20 cellular contexts compared by ENCODE assay signal in the genomic region with DNA sequence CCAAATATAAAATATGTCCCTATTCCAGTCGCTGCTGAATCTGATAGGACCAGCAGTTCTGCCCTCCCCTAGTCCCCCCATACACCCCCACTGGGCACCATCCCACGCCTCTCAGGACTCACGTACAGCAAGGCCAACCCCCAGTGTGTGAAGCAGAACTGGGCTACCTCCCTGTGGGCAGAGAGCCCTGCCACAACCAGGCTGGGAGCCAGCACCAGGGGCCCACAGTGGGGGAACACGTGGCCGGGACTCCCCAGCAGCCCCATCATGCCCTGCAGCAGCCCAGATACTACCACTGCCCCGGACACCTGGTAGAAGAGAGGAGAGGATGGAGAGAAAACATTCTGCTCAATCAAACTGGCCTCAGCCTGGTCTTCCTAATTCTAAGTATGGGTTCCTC.
"Had no signal": no experiment of that assay in that cellular context is flagged by ENCODE, and none has a peak within 500 bp of the region (broad histone marks: within the 10 kb centered on the region; RNA-seq: fewer than 3 reads in every experiment).

No MANE protein-coding gene starts in this region.

- H3K27ac ChIP-seq: brain microvascular endothelial cell, foreskin keratinocyte, psoas muscle, testis, upper lobe of right lung, WERI-Rb-1 had no signal

- ATAC-seq: activated CD4-positive, alpha-beta T cell treated with anti-CD3 and anti-CD28 coated beads for 36 hours; foreskin keratinocyte; naive thymus-derived CD8-positive, alpha-beta T cell; psoas muscle; sciatic nerve; T-cell; upper lobe of right lung had no signal

- H3K27ac Mint-ChIP-seq: activated CD4-positive, alpha-beta T cell treated with anti-CD3 and anti-CD28 coated beads for 36 hours; endodermal cell; stimulated activated naive CD8-positive, alpha-beta T cell treated with anti-CD3 and anti-CD28 coated beads, Interleukin-15, Interleukin-2, amounts not matched to agents 100 ng/mL and 50 ng/mL, for 24 hours; T-cell had no signal

- H3K4me3 Mint-ChIP-seq: activated CD4-positive, alpha-beta T cell treated with anti-CD3 and anti-CD28 coated beads for 36 hours; endodermal cell; naive thymus-derived CD8-positive, alpha-beta T cell; stimulated activated naive CD8-positive, alpha-beta T cell treated with anti-CD3 and anti-CD28 coated beads, Interleukin-15, Interleukin-2, amounts not matched to agents 100 ng/mL and 50 ng/mL, for 24 hours; T-cell had no signal

- DNase-seq: activated CD4-positive, alpha-beta T cell treated with anti-CD3 and anti-CD28 coated beads for 36 hours; activated CD8-positive, alpha-beta memory T cell treated with anti-CD3 and anti-CD28 coated beads for 24 hours; activated naive CD4-positive, alpha-beta T cell treated with anti-CD3 and anti-CD28 coated beads, Interleukin-2, amount 50 U/mL, for 16 hours; activated T-cell treated with anti-CD3 and anti-CD28 coated beads for 4 hours; amniotic stem cell; brain microvascular endothelial cell; cerebellar nuclear complex; endodermal cell; foreskin keratinocyte; mucosa of descending colon; naive thymus-derived CD8-positive, alpha-beta T cell; psoas muscle; spleen; stimulated activated CD4-positive, alpha-beta T cell treated with anti-CD3 and anti-CD28 coated beads, Interleukin-1b, Interleukin-23, amount 100 ng/mL, for 48 hours; T-cell; testis; upper lobe of right lung; WERI-Rb-1 had no signal

- H3K9me3 Mint-ChIP-seq: endodermal cell; naive thymus-derived CD8-positive, alpha-beta T cell; stimulated activated naive CD8-positive, alpha-beta T cell treated with anti-CD3 and anti-CD28 coated beads, Interleukin-15, Interleukin-2, amounts not matched to agents 100 ng/mL and 50 ng/mL, for 24 hours; T-cell had no signal

- H3K4me3 ChIP-seq: mucosa of descending colon, psoas muscle, spleen, testis, upper lobe of right lung had no signal

- H3K27me3 Mint-ChIP-seq: activated CD4-positive, alpha-beta T cell treated with anti-CD3 and anti-CD28 coated beads for 36 hours; naive thymus-derived CD8-positive, alpha-beta T cell; stimulated activated naive CD8-positive, alpha-beta T cell treated with anti-CD3 and anti-CD28 coated beads, Interleukin-15, Interleukin-2, amounts not matched to agents 100 ng/mL and 50 ng/mL, for 24 hours; T-cell had no signal

- H3K27me3 ChIP-seq: brain microvascular endothelial cell, foreskin keratinocyte, spleen, testis, upper lobe of right lung had no signal

- H3K4me1 ChIP-seq: foreskin keratinocyte had no signal

- H3K9me3 ChIP-seq: mucosa of descending colon, psoas muscle, spleen, testis, upper lobe of right lung had no signal
